In the genomic region with DNA sequence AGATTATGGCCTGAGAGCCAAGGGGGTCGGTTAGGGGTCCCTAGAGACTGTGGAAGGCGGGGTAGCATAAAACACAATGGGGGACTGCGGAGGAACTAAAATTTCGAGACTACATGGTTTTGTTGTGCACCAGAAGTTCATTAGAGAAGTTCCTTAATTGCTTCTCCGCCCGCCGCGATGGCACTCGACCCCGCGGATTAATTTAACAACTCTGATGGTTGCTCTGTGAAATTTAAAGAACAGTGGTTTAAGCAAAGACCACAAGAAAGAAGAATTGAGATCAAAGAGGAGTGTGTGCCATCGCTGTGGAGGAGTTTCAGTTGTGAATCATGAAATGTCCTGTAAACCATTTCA, we compare ENCODE assay signal across 8 cellular contexts. TPM values are rescaled to one million over a fixed set of nuclear protein-coding genes. Genes with fewer than 3 reads are reported as not detected.
DNase-seq lines count a peak whose midpoint lies in the region; ATAC-seq and TF ChIP-seq lines count a peak whose summit lies in the region.

No MANE protein-coding gene starts in this region.

- peak overlapping the region; percentile 76 for H3K4me3 Mint-ChIP-seq in stimulated activated effector memory CD8-positive, alpha-beta T cell treated with anti-CD3 and anti-CD28 coated beads, Interleukin-12 subunit alpha, Interleukin-12 subunit beta, amount 100 ng/mL, for 72 hours

- intact Hi-C loops in colonic mucosa (cut with DNase I): loop anchor here (1.0 to 2.0 kb wide), 2 partner anchors 64 to 96 kb away; no protein-coding TSS in a partner anchor

- H4K20me1 ChIP-seq in SK-N-SH (ENCODE audit: insufficient read depth) (no peaks in the 10 kb centered on the region), OCI-LY3 (ENCODE audit: insufficient read depth, low read length) (peaks cover 15% of the 10 kb centered on the region)

- no peaks in the 10 kb centered on the region for H3K9me2 ChIP-seq in SK-N-SH

- H3K9me3 ChIP-seq in SK-N-SH (no peaks in the 10 kb centered on the region), OCI-LY3 (ENCODE audit: insufficient read depth, low read length) (no peaks in the 10 kb centered on the region), colonic mucosa (no peaks in the 10 kb centered on the region)

- H3K9ac ChIP-seq in SK-N-SH (no peak overlapping the region), OCI-LY3 (ENCODE audit: low read length) (peak overlapping the region; percentile 67; the same call in 1 of the 2 replicates), colonic mucosa (ENCODE audit: low read depth in 2 of 2, low read length in 2 of 2) (no peak overlapping the region)

- WGBS in SK-N-SH (ENCODE audit: low lambda C conversion rate): 60% methylated on average over 12 of the region's 12 CpGs

- TF ChIP-seq RAD21 in SK-N-SH (IDR thresholded peaks at IDR 0.05; ENCODE audit: low read length): no peak

- DNase-seq in SK-N-SH (no peak), colonic mucosa (no peak), amniotic stem cell (lab: John Stamatoyannopoulos, UW) (no peak), T-helper 9 cell (no peak), kidney glomerular epithelial cell (lab: John Stamatoyannopoulos, UW) (no peak)
- no peak for DNase-seq in stimulated activated effector memory CD8-positive, alpha-beta T cell treated with anti-CD3 and anti-CD28 coated beads, Interleukin-12 subunit alpha, Interleukin-12 subunit beta, amount 100 ng/mL, for 72 hours (ENCODE audit: low spot score in 2 of 2)

- H3K4me1 ChIP-seq in SK-N-SH (ENCODE audit: control insufficient read depth in 1 of 2, insufficient read depth in 2 of 2, low read depth in 1 of 2, low read length in 1 of 2) (peaks cover 0 to 20% of the 10 kb centered on the region in 2 experiments; a peak in 2 of 4 replicates), OCI-LY3 (ENCODE audit: low read length) (peaks cover 35% of the 10 kb centered on the region), colonic mucosa (peaks cover 6% of the 10 kb centered on the region)

- peak overlapping the region in 1 of 2 experiments; percentile 58; a peak in 1 of 4 replicates for H3K4me3 ChIP-seq in SK-N-SH (ENCODE audit: low read depth in 2 of 2, low read length in 1 of 2)
- H3K4me3 ChIP-seq in OCI-LY3 (ENCODE audit: low read length): peak overlapping the region; percentile 85
- peak overlapping the region; percentile 39 for H3K4me3 ChIP-seq in colonic mucosa

- H3K27ac Mint-ChIP-seq in stimulated activated effector memory CD8-positive, alpha-beta T cell treated with anti-CD3 and anti-CD28 coated beads, Interleukin-12 subunit alpha, Interleukin-12 subunit beta, amount 100 ng/mL, for 72 hours: peak overlapping the region; percentile 77

- TF ChIP-seq EP300 in SK-N-SH (IDR thresholded peaks at IDR 0.05; ENCODE audit: borderline replicate concordance in 1 of 2, low read depth in 1 of 2, low read length in 1 of 2): no peak

- peaks cover 37% of the 10 kb centered on the region for H3K36me3 Mint-ChIP-seq in stimulated activated effector memory CD8-positive, alpha-beta T cell treated with anti-CD3 and anti-CD28 coated beads, Interleukin-12 subunit alpha, Interleukin-12 subunit beta, amount 100 ng/mL, for 72 hours

- no peak overlapping the region for H3K27ac ChIP-seq in SK-N-SH (ENCODE audit: low read depth in 2 of 2, low read length in 1 of 2)
- peak overlapping the region; percentile 46 for H3K27ac ChIP-seq in OCI-LY3 (ENCODE audit: low read length)
- no peak overlapping the region for H3K27ac ChIP-seq in colonic mucosa

- TF ChIP-seq CTCF in SK-N-SH (IDR thresholded peaks at IDR 0.05) (no peak), OCI-LY3 (IDR thresholded peaks at IDR 0.05; ENCODE audit: low read depth, low read length) (no peak; the same call in 1 of the 2 replicates), colonic mucosa (IDR thresholded peaks at IDR 0.05) (no peak)

- CTCF ChIA-PET in SK-N-SH (lab: Yijun Ruan, JAX): interaction anchor here (0.6 to 13.5 kb wide), 19 partner anchors 10 to 254 kb away, joined by 3 to 300 read pairs (median 4); no protein-coding TSS in a partner anchor

- peaks cover 18% of the 10 kb centered on the region for H3K4me1 Mint-ChIP-seq in stimulated activated effector memory CD8-positive, alpha-beta T cell treated with anti-CD3 and anti-CD28 coated beads, Interleukin-12 subunit alpha, Interleukin-12 subunit beta, amount 100 ng/mL, for 72 hours

- H2AFZ ChIP-seq in SK-N-SH (ENCODE audit: low read depth): peak overlapping the region; percentile 76; the same call in 1 of the 2 replicates
- peak overlapping the region; percentile 52; the same call in 1 of the 2 replicates for H2AFZ ChIP-seq in OCI-LY3 (ENCODE audit: low read depth, low read length)

- peak overlapping the region; percentile 67 for H3K4me2 ChIP-seq in SK-N-SH
- H3K4me2 ChIP-seq in OCI-LY3 (ENCODE audit: low read length): peak overlapping the region; percentile 73

- no peak for ATAC-seq in SK-N-SH treated with all-trans-retinoic acid at 6 μM for 48 hours
- peak; percentile 46 for ATAC-seq in stimulated activated effector memory CD8-positive, alpha-beta T cell treated with anti-CD3 and anti-CD28 coated beads, Interleukin-12 subunit alpha, Interleukin-12 subunit beta, amount 100 ng/mL, for 72 hours

- H3K27me3 ChIP-seq in SK-N-SH (ENCODE audit: insufficient read depth): peaks cover 15% of the 10 kb centered on the region
- H3K27me3 ChIP-seq in OCI-LY3 (ENCODE audit: low read depth, low read length): no peaks in the 10 kb centered on the region
- no peaks in the 10 kb centered on the region for H3K27me3 ChIP-seq in colonic mucosa

- H3K36me3 ChIP-seq in SK-N-SH (replicated peaks in 1 of 2; ENCODE audit: control insufficient read depth in 1 of 2, insufficient read depth in 2 of 2, low read length in 1 of 2) (no peaks in the 10 kb centered on the region), OCI-LY3 (replicated peaks; ENCODE audit: low read depth, low read length) (peaks cover 16% of the 10 kb centered on the region), colonic mucosa (no peaks in the 10 kb centered on the region)

- no peaks in the 10 kb centered on the region for H3K9me3 Mint-ChIP-seq in stimulated activated effector memory CD8-positive, alpha-beta T cell treated with anti-CD3 and anti-CD28 coated beads, Interleukin-12 subunit alpha, Interleukin-12 subunit beta, amount 100 ng/mL, for 72 hours

- POLR2A ChIA-PET in SK-N-SH (lab: Yijun Ruan, JAX): interaction anchor here (1.0 kb wide), 2 partner anchors 91 to 94 kb away, joined by 3 read pairs; a partner anchor contains a TSS

- no peaks in the 10 kb centered on the region for H3K79me2 ChIP-seq in SK-N-SH (ENCODE audit: insufficient read depth)
- peaks cover 34% of the 10 kb centered on the region for H3K79me2 ChIP-seq in OCI-LY3 (ENCODE audit: low read length)

- H3F3A ChIP-seq in SK-N-SH (replicated peaks; ENCODE audit: insufficient read depth): peaks cover 3% of the 10 kb centered on the region

TF ChIP-seq in SK-N-SH, 30 proteins besides CTCF, POLR2A, EP300 and RAD21 (continues in another document):
- TF ChIP-seq GABPA (IDR thresholded peaks at IDR 0.05; ENCODE audit: low read depth): no peak
- no peak for TF ChIP-seq SIN3A (IDR thresholded peaks at IDR 0.05; ENCODE audit: borderline replicate concordance, low read depth, low read length)
- TF ChIP-seq EZH2phosphoT487 (IDR thresholded peaks at IDR 0.05; ENCODE audit: borderline replicate concordance, low read depth): no peak
- no peak for TF ChIP-seq MXI1 (IDR thresholded peaks at IDR 0.05; ENCODE audit: low read depth, low read length)
- no peak for TF ChIP-seq FOXM1 (IDR thresholded peaks at IDR 0.05; ENCODE audit: low read depth)
- TF ChIP-seq POLR2AphosphoS5 (IDR thresholded peaks at IDR 0.05; ENCODE audit: low read depth, low read length): no peak
- TF ChIP-seq FOXJ3 (CRISPR knock-in tag; IDR thresholded peaks at IDR 0.05): no peak
- no peak for TF ChIP-seq YY1 (IDR thresholded peaks at IDR 0.05; ENCODE audit: low read depth)
- TF ChIP-seq, protein P1, sequence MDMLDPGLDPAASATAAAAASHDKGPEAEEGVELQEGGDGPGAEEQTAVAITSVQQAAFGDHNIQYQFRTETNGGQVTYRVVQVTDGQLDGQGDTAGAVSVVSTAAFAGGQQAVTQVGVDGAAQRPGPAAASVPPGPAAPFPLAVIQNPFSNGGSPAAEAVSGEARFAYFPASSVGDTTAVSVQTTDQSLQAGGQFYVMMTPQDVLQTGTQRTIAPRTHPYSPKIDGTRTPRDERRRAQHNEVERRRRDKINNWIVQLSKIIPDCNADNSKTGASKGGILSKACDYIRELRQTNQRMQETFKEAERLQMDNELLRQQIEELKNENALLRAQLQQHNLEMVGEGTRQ (IDR thresholded peaks at IDR 0.05; ENCODE audit: borderline replicate concordance, low read depth, low read length): no peak

TF ChIP-seq in SK-N-SH treated with all-trans-retinoic acid at 6 μM for 48 hours, 23 proteins besides CTCF, POLR2A, EP300 and RAD21 (continues in another document):
- TF ChIP-seq OSR1 (CRISPR knock-in tag; IDR thresholded peaks at IDR 0.05) (no peak), ESRRG (CRISPR knock-in tag; IDR thresholded peaks at IDR 0.05) (no peak), ZNF70 (CRISPR knock-in tag; IDR thresholded peaks at IDR 0.05) (no peak), CSDC2 (CRISPR knock-in tag; IDR thresholded peaks at IDR 0.05) (no peak), RARB (CRISPR knock-in tag; IDR thresholded peaks at IDR 0.05) (no peak), TCF4 (CRISPR knock-in tag; IDR thresholded peaks at IDR 0.05; ENCODE audit: borderline replicate concordance) (no peak), ISL1 (CRISPR knock-in tag; IDR thresholded peaks at IDR 0.05) (no peak)

RNA-seq across cellular contexts. Expression of a gene that starts 1.4 kb away (rescaled TPM):
- polyA plus RNA-seq in SK-N-SH (2012; rRNA removed): 0.28 and 0.39 TPM in 2 replicates
- 0.37 and 0.50 TPM in 2 replicates for polyA plus RNA-seq in SK-N-SH (2012; cell fraction: cytosol; rRNA removed)
- 0.35 and 0.46 TPM in 2 replicates for polyA plus RNA-seq in SK-N-SH (2012; cell fraction: nucleus; rRNA removed)
- total RNA-seq in colonic mucosa: 10 to 100 TPM; 45.6 to 48.0 TPM
